In genomic region chr4:67565284-67565683, GRCh38 we compare ENCODE assay signal across 21 cellular contexts. TPM values are rescaled to one million over a fixed set of nuclear protein-coding genes. Genes with fewer than 3 reads are reported as not detected.
DNase-seq lines count a peak whose midpoint lies in the region; ATAC-seq and TF ChIP-seq lines count a peak whose summit lies in the region.
"Had no signal": no experiment of that assay in that cellular context is flagged by ENCODE, and none has a peak within 500 bp of the region (broad histone marks: within the 10 kb centered on the region; RNA-seq: fewer than 3 reads in every experiment).

No MANE protein-coding gene starts in this region.

- H3K9me3 Mint-ChIP-seq in stimulated activated naive B cell treated with anti-CD40 and anti-IgM and Interleukin-4, amounts not matched to agents 10 μg/mL and 1 μg/mL and 100 μg/mL, for 72 hours, result peaks cover 0 to 2% of the 10 kb centered on the region in 2 donors
- H3K9me3 Mint-ChIP-seq: CD8-positive, alpha-beta memory T cell; HFFc6 had no signal

- peaks cover 42 to 75% of the 10 kb centered on the region in 2 donors for H3K4me1 Mint-ChIP-seq in stimulated activated naive B cell treated with anti-CD40 and anti-IgM and Interleukin-4, amounts not matched to agents 10 μg/mL and 1 μg/mL and 100 μg/mL, for 72 hours

- TF ChIP-seq CTCF in fibroblast of the aortic adventitia (IDR thresholded peaks at IDR 0.05; ENCODE audit: insufficient read depth, low read length), result no peak

- no peak overlapping the region for H3K4me3 Mint-ChIP-seq in stimulated activated naive B cell treated with anti-CD40 and anti-IgM and Interleukin-4, amounts not matched to agents 10 μg/mL and 1 μg/mL and 100 μg/mL, for 72 hours
- H3K4me3 Mint-ChIP-seq: CD8-positive, alpha-beta memory T cell; HFFc6 had no signal

- H3K4me3 ChIP-seq in fibroblast of the aortic adventitia (ENCODE audit: low read depth, low read length), result no peak overlapping the region
- H3K4me3 ChIP-seq: BLaER1 had no signal

- DNase-seq in EH (ENCODE audit: low read depth) (peak; percentile 11), amniotic epithelial cell (ENCODE audit: low read depth) (peak; percentile 72), fibroblast of the aortic adventitia (ENCODE audit: low read depth) (peak; percentile 69), T1000 (lab: John Stamatoyannopoulos, UW) (no peak), C1 segment of cervical spinal cord (lab: John Stamatoyannopoulos, UW) (no peak)
- DNase-seq in stimulated activated naive B cell treated with anti-CD40 and anti-IgM and Interleukin-4, amounts not matched to agents 10 μg/mL and 1 μg/mL and 100 μg/mL, for 72 hours, result no peak
- DNase-seq in stimulated activated CD4-positive, alpha-beta T cell treated with anti-CD3 and anti-CD28 coated beads, Interleukin-1b, Interleukin-23, amount 100 ng/mL, for 48 hours, result no peak
- DNase-seq: ACHN; CD8-positive, alpha-beta memory T cell; DND-41; GF-D8; HFFc6; Kasumi-1; NCI-H187 treated with DMSO at 0.1 percent for 48 hours; NCI-H446; NCI-H69; NK-92 treated with Interleukin-12 subunit alpha and Interleukin-12 subunit beta, amount 100 ng/mL, for 24 hours; SHP77 treated with DMSO at 0.1 percent for 48 hours had no signal

- peaks cover 23 to 39% of the 10 kb centered on the region in 2 donors for H3K36me3 Mint-ChIP-seq in stimulated activated naive B cell treated with anti-CD40 and anti-IgM and Interleukin-4, amounts not matched to agents 10 μg/mL and 1 μg/mL and 100 μg/mL, for 72 hours
- H3K36me3 Mint-ChIP-seq: CD8-positive, alpha-beta memory T cell had no signal

- no peaks in the 10 kb centered on the region for H3K27me3 Mint-ChIP-seq in stimulated activated naive B cell treated with anti-CD40 and anti-IgM and Interleukin-4, amounts not matched to agents 10 μg/mL and 1 μg/mL and 100 μg/mL, for 72 hours

- no peak for ATAC-seq in stimulated activated naive B cell treated with anti-CD40 and anti-IgM and Interleukin-4, amounts not matched to agents 10 μg/mL and 1 μg/mL and 100 μg/mL, for 72 hours (replicated peaks)
- ATAC-seq: SK-N-SH treated with all-trans-retinoic acid at 6 μM for 48 hours had no signal

- H3K27ac Mint-ChIP-seq in stimulated activated naive B cell treated with anti-CD40 and anti-IgM and Interleukin-4, amounts not matched to agents 10 μg/mL and 1 μg/mL and 100 μg/mL, for 72 hours, result peak overlapping the region; percentile 62
- H3K27ac Mint-ChIP-seq: CD8-positive, alpha-beta memory T cell; HFFc6 had no signal

RNA-seq across cellular contexts. Expression of gene STAP1, which starts 6.8 kb away (rescaled TPM):
- total RNA-seq in fibroblast of the aortic adventitia (ENCODE audit: low replicate concordance), result not detected in 2 replicates
- total RNA-seq: HFFc6, RPMI7951 had no signal

RNA-seq across cellular contexts. Expression of gene CENPC, which starts 20.0 kb away (rescaled TPM):
- 27.4 and 30.5 TPM in 2 replicates for total RNA-seq in fibroblast of the aortic adventitia (ENCODE audit: low replicate concordance)

Comparison
In these comparisons a context has a peak if more than half of its experiments do, and no peak if none do; other contexts are left out.
1. DNase-seq: peak in EH (single experiment), amniotic epithelial cell (single experiment) and fibroblast of the aortic adventitia (single experiment); none in stimulated activated naive B cell treated with anti-CD40 and anti-IgM and Interleukin-4, amounts not matched to agents 10 μg/mL and 1 μg/mL and 100 μg/mL, for 72 hours (single experiment), T1000 (single experiment), C1 segment of cervical spinal cord (0 of 14) and stimulated activated CD4-positive, alpha-beta T cell treated with anti-CD3 and anti-CD28 coated beads, Interleukin-1b, Interleukin-23, amount 100 ng/mL, for 48 hours (single experiment).